ENCODE assay signal across 35 cellular contexts in genomic region chr1:245561659-245562234, GRCh38.
"Had no signal": no experiment of that assay in that cellular context is flagged by ENCODE, and none has a peak within 500 bp of the region (broad histone marks: within the 10 kb centered on the region; RNA-seq: fewer than 3 reads in every experiment).

No MANE protein-coding gene starts in this region.

- H3K9me3 Mint-ChIP-seq: activated B cell treated with CpG ODN at 0.5 μM for 24 hours; activated CD4-positive, alpha-beta memory T cell treated with anti-CD3 and anti-CD28 coated beads for 36 hours; activated CD4-positive, alpha-beta T cell treated with anti-CD3 and anti-CD28 coated beads, Interleukin-2, amount 10 ng/mL, durations not matched to agents 24 days and 14 days; activated CD8-positive, alpha-beta T cell treated with anti-CD3 and anti-CD28 coated beads for 36 hours; activated naive CD4-positive, alpha-beta T cell treated with anti-CD3 and anti-CD28 coated beads, Interleukin-2, amount 50 U/mL, for 72 hours; activated naive CD8-positive, alpha-beta T cell treated with anti-CD3 and anti-CD28 coated beads for 36 hours; activated T-cell treated with anti-CD3 and anti-CD28 coated beads, Interleukin-2, amount 50 U/mL, for 4 hours; activated T-cell treated with anti-CD3 and anti-CD28 coated beads, Interleukin-2, amount 50 U/mL, for 72 hours; activated T-helper 1 cell treated with anti-CD3 and anti-CD28 coated beads, Interleukin-12 subunit alpha, Interleukin-12 subunit beta, Interleukin-2, Interleukin-4 antibody, amounts not matched to agents 30 ng/mL and 10 ng/mL and 1 ng/mL, durations not matched to agents 14 hours and 24 hours and 36 hours; activated T-helper 17 cell treated with anti-CD3 and anti-CD28 coated beads, Interleukin-2, amount 50 U/mL, for 72 hours; T-helper 1 cell treated with Interleukin-12 subunit alpha and Interleukin-12 subunit beta and Interleukin-4 antibody, amounts not matched to agents 30 μg/mL and 1 μg/mL, for 36 hours; T-helper 2 cell treated with Interferon-gamma antibody and Interleukin-4, amounts not matched to agents 5 μg/mL and 100 μg/mL, for 36 hours had no signal

- H3K27ac Mint-ChIP-seq: activated B cell treated with CpG ODN at 0.5 μM for 24 hours; activated CD4-positive, alpha-beta memory T cell treated with anti-CD3 and anti-CD28 coated beads for 36 hours; activated CD4-positive, alpha-beta T cell treated with anti-CD3 and anti-CD28 coated beads, Interleukin-2, amount 10 ng/mL, durations not matched to agents 24 days and 14 days; activated CD8-positive, alpha-beta T cell treated with anti-CD3 and anti-CD28 coated beads for 36 hours; activated naive CD4-positive, alpha-beta T cell treated with anti-CD3 and anti-CD28 coated beads for 36 hours; activated naive CD4-positive, alpha-beta T cell treated with anti-CD3 and anti-CD28 coated beads, Interleukin-2, amount 50 U/mL, for 72 hours; activated naive CD8-positive, alpha-beta T cell treated with anti-CD3 and anti-CD28 coated beads for 36 hours; activated T-cell treated with anti-CD3 and anti-CD28 coated beads, Interleukin-2, amount 50 U/mL, for 72 hours; activated T-helper 1 cell treated with anti-CD3 and anti-CD28 coated beads, Interleukin-12 subunit alpha, Interleukin-12 subunit beta, Interleukin-2, Interleukin-4 antibody, amounts not matched to agents 30 ng/mL and 10 ng/mL and 1 ng/mL, durations not matched to agents 14 hours and 24 hours and 36 hours; activated T-helper 17 cell treated with anti-CD3 and anti-CD28 coated beads, Interleukin-2, amount 50 U/mL, for 72 hours; T-helper 1 cell treated with Interleukin-12 subunit alpha and Interleukin-12 subunit beta and Interleukin-4 antibody, amounts not matched to agents 30 μg/mL and 1 μg/mL, for 36 hours; T-helper 2 cell treated with Interferon-gamma antibody and Interleukin-4, amounts not matched to agents 5 μg/mL and 100 μg/mL, for 36 hours had no signal

- H3K4me1 ChIP-seq: adrenal gland, body of pancreas, breast epithelium had no signal

- H3K36me3 Mint-ChIP-seq: activated CD4-positive, alpha-beta memory T cell treated with anti-CD3 and anti-CD28 coated beads for 36 hours; activated naive CD4-positive, alpha-beta T cell treated with anti-CD3 and anti-CD28 coated beads, Interleukin-2, amount 50 U/mL, for 72 hours; activated naive CD8-positive, alpha-beta T cell treated with anti-CD3 and anti-CD28 coated beads for 36 hours had no signal

- H3K4me3 ChIP-seq: adrenal gland, body of pancreas, breast epithelium had no signal

- H3K27ac ChIP-seq: adrenal gland, body of pancreas, brain microvascular endothelial cell, breast epithelium, VCaP had no signal

- H3K9me3 ChIP-seq: adrenal gland, body of pancreas, breast epithelium had no signal

- DNase-seq: activated B cell treated with CpG ODN at 0.5 μM for 24 hours; activated CD4-positive, alpha-beta memory T cell treated with anti-CD3 and anti-CD28 coated beads for 36 hours; activated CD4-positive, alpha-beta T cell treated with anti-CD3 and anti-CD28 coated beads for 4 hours; activated CD4-positive, alpha-beta T cell treated with anti-CD3 and anti-CD28 coated beads, Interleukin-2, amount 10 ng/mL, durations not matched to agents 24 days and 14 days; activated CD4-positive, alpha-beta T cell treated with anti-CD3 and anti-CD28 coated beads, Interleukin-2, amount 50 U/mL, for 1 hour; activated CD4-positive, alpha-beta T cell treated with anti-CD3 and anti-CD28 coated beads, Interleukin-2, amount 50 U/mL, for 4 hours; activated CD4-positive, CD25-positive, alpha-beta regulatory T cell treated with anti-CD3 and anti-CD28 coated beads, Interleukin-2, amount 50 U/mL, for 72 hours; activated CD8-positive, alpha-beta memory T cell treated with anti-CD3 and anti-CD28 coated beads, Interleukin-2, amount 50 U/mL, for 4 hours; activated CD8-positive, alpha-beta T cell treated with anti-CD3 and anti-CD28 coated beads for 36 hours; activated effector memory CD4-positive, alpha-beta T cell treated with anti-CD3 and anti-CD28 coated beads, Interleukin-2, amount 50 U/mL, for 16 hours; activated gamma-delta T cell treated with Interleukin-2 at 50 U/mL for 16 hours; activated naive CD4-positive, alpha-beta T cell; activated naive CD4-positive, alpha-beta T cell treated with anti-CD3 and anti-CD28 coated beads for 36 hours; activated naive CD4-positive, alpha-beta T cell treated with anti-CD3 and anti-CD28 coated beads, Interleukin-2, amount 50 U/mL, for 16 hours; activated naive CD8-positive, alpha-beta T cell treated with anti-CD3 and anti-CD28 coated beads for 36 hours; activated T-cell treated with anti-CD3 and anti-CD28 coated beads for 4 hours; activated T-cell treated with anti-CD3 and anti-CD28 coated beads, Interleukin-2, amount 50 U/mL, for 1 hour; activated T-cell treated with anti-CD3 and anti-CD28 coated beads, Interleukin-2, amount 50 U/mL, for 4 hours; activated T-cell treated with anti-CD3 and anti-CD28 coated beads, Interleukin-2, amount 50 U/mL, for 72 hours; adrenal gland; amniotic stem cell; aorta; body of pancreas; brain microvascular endothelial cell; central memory CD4-positive, alpha-beta T cell; T-helper 1 cell; T-helper 2 cell; T-helper 9 cell had no signal

- H3K27me3 Mint-ChIP-seq: activated B cell treated with CpG ODN at 0.5 μM for 24 hours; activated CD4-positive, alpha-beta T cell treated with anti-CD3 and anti-CD28 coated beads, Interleukin-2, amount 10 ng/mL, durations not matched to agents 24 days and 14 days; activated CD8-positive, alpha-beta T cell treated with anti-CD3 and anti-CD28 coated beads for 36 hours; activated naive CD8-positive, alpha-beta T cell treated with anti-CD3 and anti-CD28 coated beads for 36 hours had no signal

- H3K4me1 Mint-ChIP-seq: activated B cell treated with CpG ODN at 0.5 μM for 24 hours; activated CD4-positive, alpha-beta T cell treated with anti-CD3 and anti-CD28 coated beads, Interleukin-2, amount 10 ng/mL, durations not matched to agents 24 days and 14 days; activated naive CD8-positive, alpha-beta T cell treated with anti-CD3 and anti-CD28 coated beads for 36 hours; activated T-helper 17 cell treated with anti-CD3 and anti-CD28 coated beads, Interleukin-2, amount 50 U/mL, for 72 hours had no signal

- H3K4me3 Mint-ChIP-seq: activated B cell treated with CpG ODN at 0.5 μM for 24 hours; activated CD4-positive, alpha-beta memory T cell treated with anti-CD3 and anti-CD28 coated beads for 36 hours; activated CD4-positive, alpha-beta T cell treated with anti-CD3 and anti-CD28 coated beads, Interleukin-2, amount 10 ng/mL, durations not matched to agents 24 days and 14 days; activated CD8-positive, alpha-beta T cell treated with anti-CD3 and anti-CD28 coated beads for 36 hours; activated naive CD4-positive, alpha-beta T cell treated with anti-CD3 and anti-CD28 coated beads for 36 hours; activated naive CD8-positive, alpha-beta T cell treated with anti-CD3 and anti-CD28 coated beads for 36 hours; activated T-cell treated with anti-CD3 and anti-CD28 coated beads, Interleukin-2, amount 50 U/mL, for 4 hours; activated T-cell treated with anti-CD3 and anti-CD28 coated beads, Interleukin-2, amount 50 U/mL, for 72 hours; activated T-helper 1 cell treated with anti-CD3 and anti-CD28 coated beads, Interleukin-12 subunit alpha, Interleukin-12 subunit beta, Interleukin-2, Interleukin-4 antibody, amounts not matched to agents 30 ng/mL and 10 ng/mL and 1 ng/mL, durations not matched to agents 14 hours and 24 hours and 36 hours; activated T-helper 17 cell treated with anti-CD3 and anti-CD28 coated beads, Interleukin-2, amount 50 U/mL, for 72 hours; T-helper 1 cell treated with Interleukin-12 subunit alpha and Interleukin-12 subunit beta and Interleukin-4 antibody, amounts not matched to agents 30 μg/mL and 1 μg/mL, for 36 hours; T-helper 2 cell treated with Interferon-gamma antibody and Interleukin-4, amounts not matched to agents 5 μg/mL and 100 μg/mL, for 36 hours had no signal

- H3K27me3 ChIP-seq: adrenal gland, body of pancreas, brain microvascular endothelial cell, breast epithelium had no signal

- ATAC-seq: activated CD8-positive, alpha-beta T cell treated with anti-CD3 and anti-CD28 coated beads for 36 hours; activated T-cell treated with anti-CD3 and anti-CD28 coated beads, Interleukin-2, amount 50 U/mL, for 4 hours; activated T-cell treated with anti-CD3 and anti-CD28 coated beads, Interleukin-2, amount 50 U/mL, for 72 hours; body of pancreas had no signal

- H3K36me3 ChIP-seq: adrenal gland, brain microvascular endothelial cell, breast epithelium had no signal
